1 cellular context compared by ENCODE assay signal in the genomic region with DNA sequence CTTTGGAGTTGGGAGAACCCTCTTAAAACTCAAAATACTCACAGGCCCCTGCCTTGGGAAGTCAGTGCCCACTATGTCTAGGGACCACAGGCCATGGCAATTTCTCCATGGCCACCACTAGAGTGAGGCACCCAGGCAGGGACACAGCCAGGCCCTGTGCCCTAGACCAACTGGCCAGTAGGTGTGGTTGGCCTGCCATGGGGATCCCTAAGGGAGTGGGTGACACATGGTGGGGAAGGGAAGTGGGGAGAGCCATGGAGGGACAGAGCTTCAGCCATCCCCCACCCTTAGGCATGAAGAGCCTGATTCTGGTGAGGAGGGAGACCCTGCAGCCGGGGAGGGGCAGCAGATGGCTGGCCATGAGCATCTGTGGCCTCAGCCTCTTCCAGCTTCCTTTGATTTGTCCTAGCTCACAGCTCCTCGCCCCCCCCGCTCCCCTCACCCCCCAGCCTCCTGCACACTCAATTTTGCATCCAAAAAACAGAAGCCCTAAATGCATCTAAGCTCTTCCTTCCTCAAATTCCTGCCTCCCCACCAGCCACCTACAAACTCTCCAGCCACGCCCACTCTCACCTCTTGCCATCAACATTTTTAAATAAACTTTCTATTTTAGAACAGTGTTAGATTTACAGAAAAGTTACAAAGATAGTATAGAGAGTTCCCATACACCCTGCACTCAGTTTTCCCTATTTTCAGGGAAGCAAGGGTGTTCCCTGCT.
TF ChIP-seq lines count a peak whose summit lies in the region.

No MANE protein-coding gene starts in this region.

TF ChIP-seq in HEK293, 187 proteins besides CTCF, POLR2A, EP300 and RAD21 (continued from another document):
- TF ChIP-seq, protein P1, sequence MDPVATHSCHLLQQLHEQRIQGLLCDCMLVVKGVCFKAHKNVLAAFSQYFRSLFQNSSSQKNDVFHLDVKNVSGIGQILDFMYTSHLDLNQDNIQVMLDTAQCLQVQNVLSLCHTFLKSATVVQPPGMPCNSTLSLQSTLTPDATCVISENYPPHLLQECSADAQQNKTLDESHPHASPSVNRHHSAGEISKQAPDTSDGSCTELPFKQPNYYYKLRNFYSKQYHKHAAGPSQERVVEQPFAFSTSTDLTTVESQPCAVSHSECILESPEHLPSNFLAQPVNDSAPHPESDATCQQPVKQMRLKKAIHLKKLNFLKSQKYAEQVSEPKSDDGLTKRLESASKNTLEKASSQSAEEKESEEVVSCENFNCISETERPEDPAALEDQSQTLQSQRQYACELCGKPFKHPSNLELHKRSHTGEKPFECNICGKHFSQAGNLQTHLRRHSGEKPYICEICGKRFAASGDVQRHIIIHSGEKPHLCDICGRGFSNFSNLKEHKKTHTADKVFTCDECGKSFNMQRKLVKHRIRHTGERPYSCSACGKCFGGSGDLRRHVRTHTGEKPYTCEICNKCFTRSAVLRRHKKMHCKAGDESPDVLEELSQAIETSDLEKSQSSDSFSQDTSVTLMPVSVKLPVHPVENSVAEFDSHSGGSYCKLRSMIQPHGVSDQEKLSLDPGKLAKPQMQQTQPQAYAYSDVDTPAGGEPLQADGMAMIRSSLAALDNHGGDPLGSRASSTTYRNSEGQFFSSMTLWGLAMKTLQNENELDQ (tag by site-specific recombination; IDR thresholded peaks at IDR 0.05; ENCODE audit: low read depth) = no peak
- TF ChIP-seq ZNF626 (tag by site-specific recombination; IDR thresholded peaks at IDR 0.05) (no peak), ZBTB17 (tag by site-specific recombination; IDR thresholded peaks at IDR 0.05) (no peak)
